12 cellular contexts compared by ENCODE assay signal in the genomic region with DNA sequence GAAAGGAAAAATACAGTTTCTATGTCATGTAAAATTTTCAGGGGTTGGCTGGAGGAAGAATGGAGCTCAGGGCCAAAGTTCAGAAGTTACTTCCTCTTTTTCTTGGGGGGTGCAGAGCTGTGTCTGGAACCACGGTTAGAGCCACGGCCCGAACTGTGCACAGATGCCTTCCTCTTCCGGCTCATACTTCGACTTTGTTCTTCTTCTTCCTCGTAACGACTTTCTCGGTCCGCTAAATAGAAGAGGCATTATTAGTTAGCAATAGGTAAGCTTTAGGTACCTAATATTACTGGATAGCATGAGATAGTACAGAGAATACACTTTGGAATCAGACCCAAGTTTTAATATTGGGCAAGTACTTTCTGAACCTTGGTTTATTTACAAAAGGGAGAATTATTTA. TPM values are rescaled to one million over a fixed set of nuclear protein-coding genes. Genes with fewer than 3 reads are reported as not detected.
DNase-seq lines count a peak whose midpoint lies in the region; ATAC-seq, FAIRE-seq and TF ChIP-seq lines count a peak whose summit lies in the region.
"Had no signal": no experiment of that assay in that cellular context is flagged by ENCODE, and none has a peak within 500 bp of the region (broad histone marks: within the 10 kb centered on the region; RNA-seq: fewer than 3 reads in every experiment).

No MANE protein-coding gene starts in this region.

- TF ChIP-seq CTCF in right lobe of liver (IDR thresholded peaks at IDR 0.05) (no peak), HepG2 (CRISPR knock-in tag; IDR thresholded peaks at IDR 0.05) (no peak), activated B cell treated with CpG ODN at 0.5 μM for 24 hours (IDR thresholded peaks at IDR 0.05) (no peak), upper lobe of right lung (IDR thresholded peaks at IDR 0.05) (no peak)

- POLR2A ChIA-PET in HepG2 (lab: Yijun Ruan, JAX) = no interaction called here
- POLR2A ChIA-PET in activated B cell treated with CpG ODN at 0.5 μM for 24 hours (lab: Charles Lee) = interaction anchor here (0.6 to 1.1 kb wide), 6 partner anchors 35 to 85 kb away, joined by 3 to 4 read pairs (median 4); no protein-coding TSS in a partner anchor

- no peaks in the 10 kb centered on the region for H3K27me3 Mint-ChIP-seq in activated B cell treated with CpG ODN at 0.5 μM for 24 hours

- FAIRE-seq in HepG2 (lab: Jason Lieb, UNC) = no peak
- FAIRE-seq: H54 had no signal

- H3K4me2 ChIP-seq in HepG2 (ENCODE audit: low read depth, low read length) = no peak overlapping the region

- TF ChIP-seq EP300 in HepG2 (IDR thresholded peaks at IDR 0.05; ENCODE audit: low read depth in 2 of 2, low read length in 2 of 2) (no peak), HepG2 (CRISPR knock-in tag; IDR thresholded peaks at IDR 0.05; ENCODE audit: borderline replicate concordance) (no peak)

- no peaks in the 10 kb centered on the region for H4K20me1 ChIP-seq in HepG2 (ENCODE audit: insufficient read depth, low read length)

- intact Hi-C loops in right lobe of liver (cut with DNase I) (no loop called here), HepG2 (cut with micrococcal nuclease; ENCODE audit: unreplicated experiment) (no loop called here), activated B cell treated with CpG ODN at 0.5 μM for 24 hours (cut with micrococcal nuclease) (loop anchor here (1.0 to 5.0 kb wide), 3 partner anchors 45 to 112 kb away; no protein-coding TSS in a partner anchor), upper lobe of right lung (cut with DNase I) (no loop called here)

- H3K79me2 ChIP-seq in HepG2 (ENCODE audit: insufficient read depth, low read length) = no peaks in the 10 kb centered on the region

- no peak for DNase-seq in right lobe of liver
- no peak for DNase-seq in HepG2 (ENCODE audit: low spot score)
- no peak for DNase-seq in activated B cell treated with CpG ODN at 0.5 μM for 24 hours
- no peak for DNase-seq in upper lobe of right lung
- no peak for DNase-seq in stimulated activated naive CD4-positive, alpha-beta T cell treated with Interleukin-2 at 50 U/mL for 16 hours (lab: John Stamatoyannopoulos, UW)
- DNase-seq in NK-92 (lab: John Stamatoyannopoulos, UW; ENCODE audit: unreplicated experiment) = no peak
- DNase-seq: IMR-90, NCI-H446 had no signal

- no peak overlapping the region for H2AFZ ChIP-seq in HepG2 (ENCODE audit: low read length)

- peaks cover 17% of the 10 kb centered on the region for H3K4me1 Mint-ChIP-seq in activated B cell treated with CpG ODN at 0.5 μM for 24 hours

- no peak for TF ChIP-seq POLR2A in right lobe of liver (IDR thresholded peaks at IDR 0.05)
- no peak for TF ChIP-seq POLR2A in HepG2 (IDR thresholded peaks at IDR 0.05; ENCODE audit: insufficient read depth in 1 of 2, low read depth in 2 of 2, low read length in 2 of 2)

- CTCF ChIA-PET in HepG2 (lab: Yijun Ruan, JAX; ENCODE audit: low intra/inter-chr PET ratio, low total read pairs) (no interaction called here), activated B cell treated with CpG ODN at 0.5 μM for 24 hours (lab: Charles Lee) (no interaction called here)

- H3K27ac ChIP-seq in right lobe of liver = no peak overlapping the region
- H3K27ac ChIP-seq in HepG2 (ENCODE audit: extremely low read length, insufficient read depth, low read length) = no peak overlapping the region
- no peak overlapping the region for H3K27ac ChIP-seq in upper lobe of right lung

- peaks cover 70% of the 10 kb centered on the region for H3K36me3 Mint-ChIP-seq in activated B cell treated with CpG ODN at 0.5 μM for 24 hours (ENCODE audit: low read depth)

- peak overlapping the region; percentile 87 for H3K27ac Mint-ChIP-seq in activated B cell treated with CpG ODN at 0.5 μM for 24 hours

- peaks cover 5% of the 10 kb centered on the region for H3K9me3 Mint-ChIP-seq in activated B cell treated with CpG ODN at 0.5 μM for 24 hours

- H3K27me3 ChIP-seq in right lobe of liver (no peaks in the 10 kb centered on the region), HepG2 (ENCODE audit: control insufficient read depth in 1 of 2, insufficient read depth in 2 of 2, low read length in 2 of 2) (no peaks in the 10 kb centered on the region), upper lobe of right lung (no peaks in the 10 kb centered on the region)
- H3K27me3 ChIP-seq: heart right ventricle had no signal

- H3K9me3 ChIP-seq in right lobe of liver (no peaks in the 10 kb centered on the region), HepG2 (ENCODE audit: low read length) (no peaks in the 10 kb centered on the region), upper lobe of right lung (no peaks in the 10 kb centered on the region)
- H3K9me3 ChIP-seq: heart right ventricle had no signal

- no peak for TF ChIP-seq RAD21 in HepG2 (CRISPR knock-in tag; IDR thresholded peaks at IDR 0.05)

- ATAC-seq in right lobe of liver (peak; percentile 38 to 73 (median 52)), HepG2 (no peak), HG03354 (IDR thresholded peaks at IDR 0.05; ENCODE audit: poor library complexity, severe bottlenecking, unreplicated experiment) (peak; percentile 85), activated B cell treated with CpG ODN at 0.5 μM for 24 hours (ENCODE audit: low read depth) (peak; percentile 94), upper lobe of right lung (peak; percentile 91), HG03196 (IDR thresholded peaks at IDR 0.05; ENCODE audit: unreplicated experiment) (no peak)

- peak overlapping the region; percentile 61 for H3K4me3 Mint-ChIP-seq in activated B cell treated with CpG ODN at 0.5 μM for 24 hours

- peaks cover 0 to 61% (median 22%) of the 10 kb centered on the region in 4 donors for H3K36me3 ChIP-seq in right lobe of liver
- H3K36me3 ChIP-seq in HepG2 (replicated peaks in 1 of 2; ENCODE audit: control insufficient read depth in 1 of 2, insufficient read depth in 2 of 2, low read length in 2 of 2) = peaks cover 35 to 60% of the 10 kb centered on the region in 2 experiments
- peaks cover 66% of the 10 kb centered on the region for H3K36me3 ChIP-seq in upper lobe of right lung

- H3K4me3 ChIP-seq in right lobe of liver (no peak overlapping the region), HepG2 (replicated peaks in 1 of 3; ENCODE audit: insufficient read depth in 1 of 3, low read depth in 2 of 3, low read length in 3 of 3) (no peak overlapping the region), upper lobe of right lung (no peak overlapping the region)
- H3K4me3 ChIP-seq: heart right ventricle had no signal

- H3K4me1 ChIP-seq in right lobe of liver = no peaks in the 10 kb centered on the region
- H3K4me1 ChIP-seq in HepG2 (ENCODE audit: insufficient read depth, low read length) = no peaks in the 10 kb centered on the region
- H3K4me1 ChIP-seq in upper lobe of right lung = no peaks in the 10 kb centered on the region

- in situ Hi-C loops in HepG2 (cut with HindIII; ENCODE audit: extremely low pct_ligation_motif_present, low pct_unique_long_range_greater_than_20kb) = no loop called here

- WGBS in right lobe of liver (ENCODE audit: insufficient coverage, low coverage, low lambda C conversion rate, missing lambda C conversion rate) = 87% methylated on average over 9 of the region's 9 CpGs
- 98% methylated on average over 9 of the region's 9 CpGs for WGBS in HepG2 (ENCODE audit: low lambda C conversion rate)

- no TSS peak for BruUV-seq in HepG2 (replicated peaks; lab: Mats Ljungman, UMichigan)

- no peak overlapping the region for H3K9ac ChIP-seq in HepG2 (ENCODE audit: insufficient read depth, low read depth, low read length)

TF ChIP-seq in HepG2, 621 proteins besides CTCF, POLR2A, EP300 and RAD21 (continues in another document):
- no peak for TF ChIP-seq ZNF513 (CRISPR knock-in tag; conservative IDR thresholded peaks at IDR 0.05)
- no peak for TF ChIP-seq GATAD1 (CRISPR knock-in tag; IDR thresholded peaks at IDR 0.05)
- TF ChIP-seq FLYWCH1 (CRISPR knock-in tag; IDR thresholded peaks at IDR 0.05) = no peak
- TF ChIP-seq ZNF230 (CRISPR knock-in tag; IDR thresholded peaks at IDR 0.05) = no peak

RNA-seq across cellular contexts. Expression of gene SUPT16H, which starts 31.2 kb away (rescaled TPM):
- total RNA-seq in right lobe of liver (10 to 100 TPM; 13.0 to 28.8 (median 19.5) TPM), HepG2 (2016; rRNA removed; fragmentation: Illumina TruSeq; extraction: Trizol) (230 and 340 TPM in 2 replicates), activated B cell treated with CpG ODN at 0.5 μM for 24 hours (100 and 102 TPM in 2 replicates), upper lobe of right lung (48.8 TPM)
- total RNA-seq in HepG2 (2016; cell fraction: cytosol; rRNA removed; fragmentation: Illumina TruSeq; extraction: Trizol; ENCODE audit: low read depth) = 21.3 and 25.1 TPM in 2 replicates
- 232 and 336 TPM in 2 replicates for total RNA-seq in HepG2 (2016; cell fraction: insoluble cytoplasmic fraction; rRNA removed; fragmentation: Illumina TruSeq; extraction: Trizol)
- 44.0 and 46.3 TPM in 2 replicates for total RNA-seq in HepG2 (2016; cell fraction: membrane; rRNA removed; fragmentation: Illumina TruSeq; extraction: Trizol)
- total RNA-seq in HepG2 (2016; cell fraction: nucleus; rRNA removed; fragmentation: Illumina TruSeq; extraction: Trizol) = 152 and 166 TPM in 2 replicates
- 68.0 and 77.5 TPM in 2 replicates for polyA plus RNA-seq in HepG2 (2011; rRNA removed)
- 51.6 and 70.5 TPM in 2 replicates for polyA plus RNA-seq in HepG2 (2011; cell fraction: cytosol; rRNA removed)
- 46.1 and 56.7 TPM in 2 replicates for polyA plus RNA-seq in HepG2 (2011; cell fraction: nucleus; rRNA removed)
- polyA plus RNA-seq in HepG2 (2012) = 78.2 and 103 TPM in 2 replicates
- 9.6 and 9.7 TPM in 2 replicates for polyA plus RNA-seq in HepG2 (2016; cell fraction: cytosol; fragmentation: Illumina TruSeq; extraction: Trizol; ENCODE audit: low read depth)
- 275 and 282 TPM in 2 replicates for polyA plus RNA-seq in HepG2 (2016; cell fraction: insoluble cytoplasmic fraction; fragmentation: Illumina TruSeq; extraction: Trizol; ENCODE audit: low read depth)
- 21.9 and 25.5 TPM in 2 replicates for polyA plus RNA-seq in HepG2 (2016; cell fraction: membrane; fragmentation: Illumina TruSeq; extraction: Trizol; ENCODE audit: low read depth)
- polyA plus RNA-seq in HepG2 (2016; cell fraction: nucleus; fragmentation: Illumina TruSeq; extraction: Trizol; ENCODE audit: insufficient read depth, low read depth) = 166 TPM in 2 replicates
- polyA minus RNA-seq in HepG2 (2011; rRNA and poly(A)+ RNA removed; ENCODE audit: low replicate concordance) = 94.8 and 138 TPM in 2 replicates
- polyA minus RNA-seq in HepG2 (2011; cell fraction: cytosol; rRNA and poly(A)+ RNA removed) = 56.2 and 58.5 TPM in 2 replicates
- polyA minus RNA-seq in HepG2 (2011; cell fraction: nucleus; rRNA and poly(A)+ RNA removed) = 102 and 106 TPM in 2 replicates

Comparison
In these comparisons a context has a peak if more than half of its experiments do, and no peak if none do; other contexts are left out.
1. ATAC-seq: peak in right lobe of liver (4 of 4), HG03354 (single experiment), activated B cell treated with CpG ODN at 0.5 μM for 24 hours (single experiment) and upper lobe of right lung (single experiment); none in HepG2 (single experiment) and HG03196 (single experiment).